1 cellular context compared by ENCODE assay signal in genomic region chr5:94111209-94112004, GRCh38.
TF ChIP-seq lines count a peak whose summit lies in the region.

No MANE protein-coding gene starts in this region.

TF ChIP-seq in WTC11, 78 proteins besides CTCF, POLR2A, EP300 and RAD21 (continued from another document):
- TF ChIP-seq ZNF532 (CRISPR knock-in tag; IDR thresholded peaks at IDR 0.05; ENCODE audit: borderline replicate concordance): no peak
- no peak for TF ChIP-seq GRHL2 (CRISPR knock-in tag; IDR thresholded peaks at IDR 0.05; ENCODE audit: insufficient replicate concordance, severe bottlenecking)
- TF ChIP-seq MAX (CRISPR knock-in tag; IDR thresholded peaks at IDR 0.05): peak; percentile 87
- TF ChIP-seq ZNF396 (CRISPR knock-in tag; IDR thresholded peaks at IDR 0.05; ENCODE audit: borderline replicate concordance): no peak
- TF ChIP-seq ZNF317 (CRISPR knock-in tag; IDR thresholded peaks at IDR 0.05; ENCODE audit: borderline replicate concordance, low read depth): no peak
- no peak for TF ChIP-seq TCF7 (CRISPR knock-in tag; IDR thresholded peaks at IDR 0.05; ENCODE audit: low read depth)
- TF ChIP-seq, protein P1, sequence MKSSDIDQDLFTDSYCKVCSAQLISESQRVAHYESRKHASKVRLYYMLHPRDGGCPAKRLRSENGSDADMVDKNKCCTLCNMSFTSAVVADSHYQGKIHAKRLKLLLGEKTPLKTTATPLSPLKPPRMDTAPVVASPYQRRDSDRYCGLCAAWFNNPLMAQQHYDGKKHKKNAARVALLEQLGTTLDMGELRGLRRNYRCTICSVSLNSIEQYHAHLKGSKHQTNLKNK (CRISPR knock-in tag; IDR thresholded peaks at IDR 0.05): no peak
- TF ChIP-seq CBFB (CRISPR knock-in tag; IDR thresholded peaks at IDR 0.05; ENCODE audit: low read depth): no peak
- peak; percentile 92 for TF ChIP-seq FOXK1 (CRISPR knock-in tag; IDR thresholded peaks at IDR 0.05)
- TF ChIP-seq ATF2 (CRISPR knock-in tag; IDR thresholded peaks at IDR 0.05; ENCODE audit: borderline replicate concordance, low read depth): no peak
- TF ChIP-seq OVOL2 (CRISPR knock-in tag; IDR thresholded peaks at IDR 0.05; ENCODE audit: borderline replicate concordance): no peak
- TF ChIP-seq, protein P2, sequence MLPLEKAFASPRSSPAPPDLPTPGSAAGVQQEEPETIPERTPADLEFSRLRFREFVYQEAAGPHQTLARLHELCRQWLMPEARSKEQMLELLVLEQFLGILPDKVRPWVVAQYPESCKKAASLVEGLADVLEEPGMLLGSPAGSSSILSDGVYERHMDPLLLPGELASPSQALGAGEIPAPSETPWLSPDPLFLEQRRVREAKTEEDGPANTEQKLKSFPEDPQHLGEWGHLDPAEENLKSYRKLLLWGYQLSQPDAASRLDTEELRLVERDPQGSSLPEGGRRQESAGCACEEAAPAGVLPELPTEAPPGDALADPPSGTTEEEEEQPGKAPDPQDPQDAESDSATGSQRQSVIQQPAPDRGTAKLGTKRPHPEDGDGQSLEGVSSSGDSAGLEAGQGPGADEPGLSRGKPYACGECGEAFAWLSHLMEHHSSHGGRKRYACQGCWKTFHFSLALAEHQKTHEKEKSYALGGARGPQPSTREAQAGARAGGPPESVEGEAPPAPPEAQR (CRISPR knock-in tag; IDR thresholded peaks at IDR 0.05): no peak
- no peak for TF ChIP-seq ZNF671 (CRISPR knock-in tag; IDR thresholded peaks at IDR 0.05)
- TF ChIP-seq KAT7 (CRISPR knock-in tag; IDR thresholded peaks at IDR 0.05; ENCODE audit: borderline replicate concordance): no peak
- TF ChIP-seq ZNF423 (CRISPR knock-in tag; IDR thresholded peaks at IDR 0.05): no peak
- no peak for TF ChIP-seq ZBTB43 (CRISPR knock-in tag; IDR thresholded peaks at IDR 0.05)
- no peak for TF ChIP-seq ZNF263 (CRISPR knock-in tag; IDR thresholded peaks at IDR 0.05; ENCODE audit: low read depth)
- TF ChIP-seq ELF4 (CRISPR knock-in tag; IDR thresholded peaks at IDR 0.05; ENCODE audit: low read depth): no peak
- TF ChIP-seq ZNF416 (CRISPR knock-in tag; IDR thresholded peaks at IDR 0.05): no peak
- 0 out of 2 replicates have a peak, but pooled peaks have one; percentile 74 for TF ChIP-seq ZBTB21 (CRISPR knock-in tag; IDR thresholded peaks at IDR 0.05; ENCODE audit: borderline replicate concordance)
- no peak for TF ChIP-seq AR (CRISPR knock-in tag; IDR thresholded peaks at IDR 0.05)
- peak; percentile 26; the same call in 1 of the 2 replicates for TF ChIP-seq RELA (CRISPR knock-in tag; IDR thresholded peaks at IDR 0.05; ENCODE audit: borderline replicate concordance)
- TF ChIP-seq FOXP4 (CRISPR knock-in tag; IDR thresholded peaks at IDR 0.05): 0 out of 2 replicates have a peak, but pooled peaks have one; percentile 25
- TF ChIP-seq FOXP1 (CRISPR knock-in tag; IDR thresholded peaks at IDR 0.05; ENCODE audit: borderline replicate concordance): peak; percentile 20; the same call in 1 of the 2 replicates
- TF ChIP-seq GTF2I (CRISPR knock-in tag; conservative IDR thresholded peaks at IDR 0.05): no peak
- TF ChIP-seq ARID4B (CRISPR knock-in tag; IDR thresholded peaks at IDR 0.05; ENCODE audit: borderline replicate concordance): no peak; the same call in 1 of the 2 replicates
- TF ChIP-seq, protein P3, sequence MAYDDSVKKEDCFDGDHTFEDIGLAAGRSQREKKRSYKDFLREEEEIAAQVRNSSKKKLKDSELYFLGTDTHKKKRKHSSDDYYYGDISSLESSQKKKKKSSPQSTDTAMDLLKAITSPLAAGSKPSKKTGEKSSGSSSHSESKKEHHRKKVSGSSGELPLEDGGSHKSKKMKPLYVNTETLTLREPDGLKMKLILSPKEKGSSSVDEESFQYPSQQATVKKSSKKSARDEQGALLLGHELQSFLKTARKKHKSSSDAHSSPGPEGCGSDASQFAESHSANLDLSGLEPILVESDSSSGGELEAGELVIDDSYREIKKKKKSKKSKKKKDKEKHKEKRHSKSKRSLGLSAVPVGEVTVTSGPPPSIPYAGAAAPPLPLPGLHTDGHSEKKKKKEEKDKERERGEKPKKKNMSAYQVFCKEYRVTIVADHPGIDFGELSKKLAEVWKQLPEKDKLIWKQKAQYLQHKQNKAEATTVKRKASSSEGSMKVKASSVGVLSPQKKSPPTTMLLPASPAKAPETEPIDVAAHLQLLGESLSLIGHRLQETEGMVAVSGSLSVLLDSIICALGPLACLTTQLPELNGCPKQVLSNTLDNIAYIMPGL (CRISPR knock-in tag; IDR thresholded peaks at IDR 0.05): peak; percentile 68; the same call in 1 of the 2 replicates
- no peak for TF ChIP-seq ZNF219 (CRISPR knock-in tag; IDR thresholded peaks at IDR 0.05; ENCODE audit: borderline replicate concordance)
- no peak for TF ChIP-seq SOX15 (CRISPR knock-in tag; IDR thresholded peaks at IDR 0.05)
- peak; percentile 59 for TF ChIP-seq SP1 (CRISPR knock-in tag; conservative IDR thresholded peaks at IDR 0.05)
- no peak for TF ChIP-seq TEAD1 (CRISPR knock-in tag; IDR thresholded peaks at IDR 0.05)
- peak; percentile 95 for TF ChIP-seq CREM (CRISPR knock-in tag; IDR thresholded peaks at IDR 0.05)
- TF ChIP-seq ZNF121 (CRISPR knock-in tag; IDR thresholded peaks at IDR 0.05): no peak
- TF ChIP-seq ATF1 (CRISPR knock-in tag; IDR thresholded peaks at IDR 0.05): no peak
- TF ChIP-seq GABPB1 (CRISPR knock-in tag; IDR thresholded peaks at IDR 0.05): peak; percentile 86
- TF ChIP-seq, protein P4, sequence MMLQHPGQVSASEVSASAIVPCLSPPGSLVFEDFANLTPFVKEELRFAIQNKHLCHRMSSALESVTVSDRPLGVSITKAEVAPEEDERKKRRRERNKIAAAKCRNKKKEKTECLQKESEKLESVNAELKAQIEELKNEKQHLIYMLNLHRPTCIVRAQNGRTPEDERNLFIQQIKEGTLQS (CRISPR knock-in tag; conservative IDR thresholded peaks at IDR 0.05): no peak
- TF ChIP-seq MXD4 (CRISPR knock-in tag; IDR thresholded peaks at IDR 0.05; ENCODE audit: borderline replicate concordance): no peak
